Comparison of ENCODE assay signal across 1 cellular context in the genomic region with DNA sequence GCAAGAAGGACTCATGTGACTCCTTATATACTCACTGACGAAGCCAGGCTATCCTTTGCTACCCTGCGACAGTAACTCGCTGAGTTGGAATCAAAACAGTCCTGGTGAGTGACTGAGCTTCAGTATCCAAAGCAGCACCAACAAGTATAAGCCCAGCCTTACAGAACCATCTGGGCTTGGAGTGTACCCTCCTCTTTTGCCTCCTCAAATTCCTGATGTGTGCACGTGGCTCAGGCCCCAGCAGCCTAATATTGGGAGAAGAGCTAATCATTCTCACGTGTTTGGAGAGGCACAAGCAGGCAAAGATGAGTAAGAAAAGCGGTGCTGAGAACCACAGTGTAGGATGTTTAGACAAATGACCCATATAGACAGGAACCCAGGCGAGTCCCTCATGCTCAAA.
TF ChIP-seq lines count a peak whose summit lies in the region.

No MANE protein-coding gene starts in this region.

TF ChIP-seq in K562, 482 proteins besides CTCF, POLR2A, EP300 and RAD21:
- TF ChIP-seq, protein P1, sequence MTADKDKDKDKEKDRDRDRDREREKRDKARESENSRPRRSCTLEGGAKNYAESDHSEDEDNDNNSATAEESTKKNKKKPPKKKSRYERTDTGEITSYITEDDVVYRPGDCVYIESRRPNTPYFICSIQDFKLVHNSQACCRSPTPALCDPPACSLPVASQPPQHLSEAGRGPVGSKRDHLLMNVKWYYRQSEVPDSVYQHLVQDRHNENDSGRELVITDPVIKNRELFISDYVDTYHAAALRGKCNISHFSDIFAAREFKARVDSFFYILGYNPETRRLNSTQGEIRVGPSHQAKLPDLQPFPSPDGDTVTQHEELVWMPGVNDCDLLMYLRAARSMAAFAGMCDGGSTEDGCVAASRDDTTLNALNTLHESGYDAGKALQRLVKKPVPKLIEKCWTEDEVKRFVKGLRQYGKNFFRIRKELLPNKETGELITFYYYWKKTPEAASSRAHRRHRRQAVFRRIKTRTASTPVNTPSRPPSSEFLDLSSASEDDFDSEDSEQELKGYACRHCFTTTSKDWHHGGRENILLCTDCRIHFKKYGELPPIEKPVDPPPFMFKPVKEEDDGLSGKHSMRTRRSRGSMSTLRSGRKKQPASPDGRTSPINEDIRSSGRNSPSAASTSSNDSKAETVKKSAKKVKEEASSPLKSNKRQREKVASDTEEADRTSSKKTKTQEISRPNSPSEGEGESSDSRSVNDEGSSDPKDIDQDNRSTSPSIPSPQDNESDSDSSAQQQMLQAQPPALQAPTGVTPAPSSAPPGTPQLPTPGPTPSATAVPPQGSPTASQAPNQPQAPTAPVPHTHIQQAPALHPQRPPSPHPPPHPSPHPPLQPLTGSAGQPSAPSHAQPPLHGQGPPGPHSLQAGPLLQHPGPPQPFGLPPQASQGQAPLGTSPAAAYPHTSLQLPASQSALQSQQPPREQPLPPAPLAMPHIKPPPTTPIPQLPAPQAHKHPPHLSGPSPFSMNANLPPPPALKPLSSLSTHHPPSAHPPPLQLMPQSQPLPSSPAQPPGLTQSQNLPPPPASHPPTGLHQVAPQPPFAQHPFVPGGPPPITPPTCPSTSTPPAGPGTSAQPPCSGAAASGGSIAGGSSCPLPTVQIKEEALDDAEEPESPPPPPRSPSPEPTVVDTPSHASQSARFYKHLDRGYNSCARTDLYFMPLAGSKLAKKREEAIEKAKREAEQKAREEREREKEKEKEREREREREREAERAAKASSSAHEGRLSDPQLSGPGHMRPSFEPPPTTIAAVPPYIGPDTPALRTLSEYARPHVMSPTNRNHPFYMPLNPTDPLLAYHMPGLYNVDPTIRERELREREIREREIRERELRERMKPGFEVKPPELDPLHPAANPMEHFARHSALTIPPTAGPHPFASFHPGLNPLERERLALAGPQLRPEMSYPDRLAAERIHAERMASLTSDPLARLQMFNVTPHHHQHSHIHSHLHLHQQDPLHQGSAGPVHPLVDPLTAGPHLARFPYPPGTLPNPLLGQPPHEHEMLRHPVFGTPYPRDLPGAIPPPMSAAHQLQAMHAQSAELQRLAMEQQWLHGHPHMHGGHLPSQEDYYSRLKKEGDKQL (CRISPR knock-in tag; IDR thresholded peaks at IDR 0.05; ENCODE audit: borderline replicate concordance), result no peak
- TF ChIP-seq CCAR2 (IDR thresholded peaks at IDR 0.05; ENCODE audit: low read depth, low read length) (no peak), TGIF2 (CRISPR knock-in tag; IDR thresholded peaks at IDR 0.05) (no peak), TAF7 (tag; IDR thresholded peaks at IDR 0.05) (no peak), MED1 (CRISPR knock-in tag; IDR thresholded peaks at IDR 0.05; ENCODE audit: borderline replicate concordance) (no peak)
